Comparison of ENCODE assay signal across 40 cellular contexts in genomic region chr6:114874384-114874783, GRCh38.
"Had no signal": no experiment of that assay in that cellular context is flagged by ENCODE, and none has a peak within 500 bp of the region (broad histone marks: within the 10 kb centered on the region; RNA-seq: fewer than 3 reads in every experiment).

No MANE protein-coding gene starts in this region.

- H3K4me1 Mint-ChIP-seq: activated naive CD4-positive, alpha-beta T cell treated with anti-CD3 and anti-CD28 coated beads, Interleukin-2, amount 10 ng/mL, durations not matched to agents 7 days and 5 days; activated naive CD4-positive, alpha-beta T cell treated with anti-CD3 and anti-CD28 coated beads, Interleukin-2, amount 50 U/mL, for 24 hours; activated naive CD8-positive, alpha-beta T cell treated with anti-CD3 and anti-CD28 coated beads for 36 hours; activated naive CD8-positive, alpha-beta T cell treated with anti-CD3 and anti-CD28 coated beads, Interleukin-2, amount 10 ng/mL, durations not matched to agents 7 days and 5 days; activated naive CD8-positive, alpha-beta T cell treated with anti-CD3 and anti-CD28 coated beads, Interleukin-2, amount 50 U/mL, for 24 hours; activated T-helper 17 cell treated with anti-CD3 and anti-CD28 coated beads, Interleukin-2, amount 50 U/mL, for 72 hours; central memory CD8-positive, alpha-beta T cell had no signal

- H3K27ac ChIP-seq: adrenal gland, ascending aorta, body of pancreas, brain microvascular endothelial cell, breast epithelium, cardiac muscle cell had no signal

- H3K4me3 ChIP-seq: adrenal gland, ascending aorta, body of pancreas, breast epithelium, cardiac muscle cell had no signal

- H3K4me1 ChIP-seq: adrenal gland, ascending aorta, body of pancreas, breast epithelium had no signal

- H3K36me3 ChIP-seq: adrenal gland, ascending aorta, brain microvascular endothelial cell, breast epithelium, cardiac muscle cell had no signal

- DNase-seq: activated effector memory CD4-positive, alpha-beta T cell treated with anti-CD3 and anti-CD28 coated beads, Interleukin-2, amount 50 U/mL, for 16 hours; activated effector memory CD4-positive, alpha-beta T cell treated with Interleukin-2 at 50 U/mL for 16 hours; activated gamma-delta T cell; activated gamma-delta T cell treated with Interleukin-2 at 50 U/mL for 16 hours; activated naive CD4-positive, alpha-beta T cell; activated naive CD4-positive, alpha-beta T cell treated with anti-CD3 and anti-CD28 coated beads for 36 hours; activated naive CD4-positive, alpha-beta T cell treated with anti-CD3 and anti-CD28 coated beads, Interleukin-2, amount 10 ng/mL, durations not matched to agents 7 days and 5 days; activated naive CD4-positive, alpha-beta T cell treated with anti-CD3 and anti-CD28 coated beads, Interleukin-2, amount 50 U/mL, for 16 hours; activated naive CD4-positive, alpha-beta T cell treated with Interleukin-2 at 50 U/mL for 16 hours; activated naive CD8-positive, alpha-beta T cell treated with anti-CD3 and anti-CD28 coated beads for 36 hours; activated naive CD8-positive, alpha-beta T cell treated with anti-CD3 and anti-CD28 coated beads, Interleukin-2, amount 10 ng/mL, durations not matched to agents 7 days and 5 days; activated naive CD8-positive, alpha-beta T cell treated with anti-CD3 and anti-CD28 coated beads, Interleukin-2, amount 50 U/mL, for 24 hours; activated T-cell treated with anti-CD3 and anti-CD28 coated beads, Interleukin-2, amount 50 U/mL, for 1 hour; activated T-cell treated with anti-CD3 and anti-CD28 coated beads, Interleukin-2, amount 50 U/mL, for 24 hours; activated T-cell treated with anti-CD3 and anti-CD28 coated beads, Interleukin-2, amount 50 U/mL, for 4 hours; activated T-cell treated with anti-CD3 and anti-CD28 coated beads, Interleukin-2, amount 50 U/mL, for 48 hours; activated T-cell treated with anti-CD3 and anti-CD28 coated beads, Interleukin-2, amount 50 U/mL, for 72 hours; adrenal gland; amniotic stem cell; amygdala; anterior cingulate cortex; aorta; body of pancreas; brain microvascular endothelial cell; caudate nucleus; central memory CD4-positive, alpha-beta T cell; cerebellar nuclear complex had no signal

- H3K27me3 ChIP-seq: adrenal gland, ascending aorta, body of pancreas, brain microvascular endothelial cell, breast epithelium, cardiac muscle cell had no signal

- FAIRE-seq: astrocyte, bronchial epithelial cell had no signal

- H3K4me3 Mint-ChIP-seq: activated naive CD4-positive, alpha-beta T cell treated with anti-CD3 and anti-CD28 coated beads for 36 hours; activated naive CD4-positive, alpha-beta T cell treated with anti-CD3 and anti-CD28 coated beads, Interleukin-2, amount 10 ng/mL, durations not matched to agents 7 days and 5 days; activated naive CD4-positive, alpha-beta T cell treated with anti-CD3 and anti-CD28 coated beads, Interleukin-2, amount 50 U/mL, for 24 hours; activated naive CD8-positive, alpha-beta T cell; activated naive CD8-positive, alpha-beta T cell treated with anti-CD3 and anti-CD28 coated beads for 36 hours; activated naive CD8-positive, alpha-beta T cell treated with anti-CD3 and anti-CD28 coated beads, Interleukin-2, amount 10 ng/mL, durations not matched to agents 7 days and 5 days; activated naive CD8-positive, alpha-beta T cell treated with anti-CD3 and anti-CD28 coated beads, Interleukin-2, amount 50 U/mL, for 24 hours; activated T-cell treated with anti-CD3 and anti-CD28 coated beads, Interleukin-2, amount 50 U/mL, for 24 hours; activated T-cell treated with anti-CD3 and anti-CD28 coated beads, Interleukin-2, amount 50 U/mL, for 4 hours; activated T-cell treated with anti-CD3 and anti-CD28 coated beads, Interleukin-2, amount 50 U/mL, for 72 hours; activated T-helper 1 cell treated with anti-CD3 and anti-CD28 coated beads, Interleukin-12 subunit alpha, Interleukin-12 subunit beta, Interleukin-2, Interleukin-4 antibody, amounts not matched to agents 30 ng/mL and 10 ng/mL and 1 ng/mL, durations not matched to agents 14 hours and 24 hours and 36 hours; activated T-helper 17 cell treated with anti-CD3 and anti-CD28 coated beads, Interleukin-2, amount 50 U/mL, for 72 hours; brain; central memory CD8-positive, alpha-beta T cell had no signal

- H3K36me3 Mint-ChIP-seq: activated naive CD4-positive, alpha-beta T cell treated with anti-CD3 and anti-CD28 coated beads, Interleukin-2, amount 10 ng/mL, durations not matched to agents 7 days and 5 days; activated naive CD4-positive, alpha-beta T cell treated with anti-CD3 and anti-CD28 coated beads, Interleukin-2, amount 50 U/mL, for 24 hours; activated naive CD4-positive, alpha-beta T cell treated with anti-CD3 and anti-CD28 coated beads, Interleukin-2, amount 50 U/mL, for 72 hours; activated naive CD8-positive, alpha-beta T cell; activated naive CD8-positive, alpha-beta T cell treated with anti-CD3 and anti-CD28 coated beads for 36 hours; activated naive CD8-positive, alpha-beta T cell treated with anti-CD3 and anti-CD28 coated beads, Interleukin-2, amount 10 ng/mL, durations not matched to agents 7 days and 5 days; brain had no signal

- H3K27ac Mint-ChIP-seq: activated naive CD4-positive, alpha-beta T cell treated with anti-CD3 and anti-CD28 coated beads for 36 hours; activated naive CD4-positive, alpha-beta T cell treated with anti-CD3 and anti-CD28 coated beads, Interleukin-2, amount 10 ng/mL, durations not matched to agents 7 days and 5 days; activated naive CD4-positive, alpha-beta T cell treated with anti-CD3 and anti-CD28 coated beads, Interleukin-2, amount 50 U/mL, for 24 hours; activated naive CD4-positive, alpha-beta T cell treated with anti-CD3 and anti-CD28 coated beads, Interleukin-2, amount 50 U/mL, for 72 hours; activated naive CD8-positive, alpha-beta T cell; activated naive CD8-positive, alpha-beta T cell treated with anti-CD3 and anti-CD28 coated beads for 36 hours; activated naive CD8-positive, alpha-beta T cell treated with anti-CD3 and anti-CD28 coated beads, Interleukin-2, amount 10 ng/mL, durations not matched to agents 7 days and 5 days; activated naive CD8-positive, alpha-beta T cell treated with anti-CD3 and anti-CD28 coated beads, Interleukin-2, amount 50 U/mL, for 24 hours; activated T-cell treated with anti-CD3 and anti-CD28 coated beads, Interleukin-2, amount 50 U/mL, for 24 hours; activated T-cell treated with anti-CD3 and anti-CD28 coated beads, Interleukin-2, amount 50 U/mL, for 72 hours; activated T-helper 1 cell treated with anti-CD3 and anti-CD28 coated beads, Interleukin-12 subunit alpha, Interleukin-12 subunit beta, Interleukin-2, Interleukin-4 antibody, amounts not matched to agents 30 ng/mL and 10 ng/mL and 1 ng/mL, durations not matched to agents 14 hours and 24 hours and 36 hours; activated T-helper 17 cell treated with anti-CD3 and anti-CD28 coated beads, Interleukin-2, amount 50 U/mL, for 72 hours; activated T-helper 2 cell treated with anti-CD3 and anti-CD28 coated beads, Interferon-gamma antibody, Interleukin-2, Interleukin-4, amounts not matched to agents 10 μg/mL and 5 μg/mL and 100 μg/mL, durations not matched to agents 14 hours and 24 hours and 36 hours; brain had no signal

- H3K27me3 Mint-ChIP-seq: activated naive CD4-positive, alpha-beta T cell treated with anti-CD3 and anti-CD28 coated beads, Interleukin-2, amount 10 ng/mL, durations not matched to agents 7 days and 5 days; activated naive CD4-positive, alpha-beta T cell treated with anti-CD3 and anti-CD28 coated beads, Interleukin-2, amount 50 U/mL, for 24 hours; activated naive CD8-positive, alpha-beta T cell; activated naive CD8-positive, alpha-beta T cell treated with anti-CD3 and anti-CD28 coated beads for 36 hours; activated naive CD8-positive, alpha-beta T cell treated with anti-CD3 and anti-CD28 coated beads, Interleukin-2, amount 10 ng/mL, durations not matched to agents 7 days and 5 days; activated naive CD8-positive, alpha-beta T cell treated with anti-CD3 and anti-CD28 coated beads, Interleukin-2, amount 50 U/mL, for 24 hours; activated T-cell treated with anti-CD3 and anti-CD28 coated beads, Interleukin-2, amount 50 U/mL, for 24 hours; activated T-helper 17 cell treated with anti-CD3 and anti-CD28 coated beads, Interleukin-2, amount 50 U/mL, for 72 hours; brain; central memory CD8-positive, alpha-beta T cell had no signal

- H3K9me3 ChIP-seq: adrenal gland, ascending aorta, body of pancreas, breast epithelium had no signal

- H3K9me3 Mint-ChIP-seq: activated naive CD4-positive, alpha-beta T cell treated with anti-CD3 and anti-CD28 coated beads, Interleukin-2, amount 50 U/mL, for 24 hours; activated naive CD8-positive, alpha-beta T cell treated with anti-CD3 and anti-CD28 coated beads, Interleukin-2, amount 10 ng/mL, durations not matched to agents 7 days and 5 days; activated T-cell treated with anti-CD3 and anti-CD28 coated beads, Interleukin-2, amount 50 U/mL, for 4 hours; brain had no signal

- ATAC-seq: activated naive CD4-positive, alpha-beta T cell treated with anti-CD3 and anti-CD28 coated beads, Interleukin-2, amount 50 U/mL, for 72 hours; activated naive CD8-positive, alpha-beta T cell treated with anti-CD3 and anti-CD28 coated beads, Interleukin-2, amount 50 U/mL, for 24 hours; activated T-cell treated with anti-CD3 and anti-CD28 coated beads, Interleukin-2, amount 50 U/mL, for 4 hours; activated T-cell treated with anti-CD3 and anti-CD28 coated beads, Interleukin-2, amount 50 U/mL, for 72 hours; activated T-helper 17 cell treated with anti-CD3 and anti-CD28 coated beads, Interleukin-2, amount 50 U/mL, for 72 hours; body of pancreas had no signal
